Comparison of ENCODE assay signal across 1 cellular context in the genomic region with DNA sequence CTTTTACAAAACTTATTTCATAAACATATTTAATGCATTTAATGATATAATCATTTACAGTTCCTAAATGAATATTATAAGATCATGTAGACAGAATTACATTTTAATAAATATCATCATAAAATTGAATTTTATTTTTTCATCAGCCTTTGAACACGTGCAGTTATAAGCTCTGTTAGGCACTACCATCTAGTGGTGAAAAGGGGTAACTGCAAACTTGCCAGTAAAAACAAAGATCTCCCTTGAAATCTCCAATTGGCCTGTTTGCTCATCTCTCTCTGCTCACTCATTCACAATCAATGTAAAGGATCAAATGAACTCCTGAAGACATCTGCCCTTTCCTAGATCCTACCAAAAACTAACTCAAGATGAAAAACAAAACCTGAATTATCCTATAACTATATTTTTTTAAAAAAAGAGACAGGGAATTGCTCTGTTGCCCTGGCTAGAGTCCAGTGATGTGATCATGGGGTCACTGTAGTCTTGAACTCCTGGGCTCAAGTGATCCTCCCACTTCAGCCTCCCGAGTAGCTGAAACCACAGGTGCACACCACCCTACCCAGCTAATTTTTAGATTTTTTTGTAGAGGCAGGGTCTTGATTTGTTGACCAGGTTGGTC.
A peak's percentile ranks its signal among the peaks of the same experiment; 100 is the strongest.
TF ChIP-seq lines count a peak whose summit lies in the region.

No MANE protein-coding gene starts in this region.

TF ChIP-seq in K562, 482 proteins besides CTCF, POLR2A, EP300 and RAD21 (continued from another document):
- TF ChIP-seq GTF2B (IDR thresholded peaks at IDR 0.05; ENCODE audit: extremely low read depth, insufficient read length) (no peak), ARID3A (IDR thresholded peaks at IDR 0.05; ENCODE audit: borderline replicate concordance, low read depth, low read length) (no peak), ARNT (IDR thresholded peaks at IDR 0.05) (0 out of 4 replicates have a peak, but pooled peaks of 1 of the 2 experiments have one; percentile 47), ZNF699 (CRISPR knock-in tag; IDR thresholded peaks at IDR 0.05; ENCODE audit: insufficient replicate concordance) (no peak), POLR2H (tag; IDR thresholded peaks at IDR 0.05; ENCODE audit: low read depth) (no peak), FOXJ2 (tag; IDR thresholded peaks at IDR 0.05) (no peak), HMG20B (CRISPR knock-in tag; IDR thresholded peaks at IDR 0.05) (no peak), ZNF79 (CRISPR knock-in tag; IDR thresholded peaks at IDR 0.05; ENCODE audit: low read depth) (no peak), EP400 (IDR thresholded peaks at IDR 0.05) (peak; percentile 48; the same call in 1 of the 2 replicates)
- TF ChIP-seq, protein P1, sequence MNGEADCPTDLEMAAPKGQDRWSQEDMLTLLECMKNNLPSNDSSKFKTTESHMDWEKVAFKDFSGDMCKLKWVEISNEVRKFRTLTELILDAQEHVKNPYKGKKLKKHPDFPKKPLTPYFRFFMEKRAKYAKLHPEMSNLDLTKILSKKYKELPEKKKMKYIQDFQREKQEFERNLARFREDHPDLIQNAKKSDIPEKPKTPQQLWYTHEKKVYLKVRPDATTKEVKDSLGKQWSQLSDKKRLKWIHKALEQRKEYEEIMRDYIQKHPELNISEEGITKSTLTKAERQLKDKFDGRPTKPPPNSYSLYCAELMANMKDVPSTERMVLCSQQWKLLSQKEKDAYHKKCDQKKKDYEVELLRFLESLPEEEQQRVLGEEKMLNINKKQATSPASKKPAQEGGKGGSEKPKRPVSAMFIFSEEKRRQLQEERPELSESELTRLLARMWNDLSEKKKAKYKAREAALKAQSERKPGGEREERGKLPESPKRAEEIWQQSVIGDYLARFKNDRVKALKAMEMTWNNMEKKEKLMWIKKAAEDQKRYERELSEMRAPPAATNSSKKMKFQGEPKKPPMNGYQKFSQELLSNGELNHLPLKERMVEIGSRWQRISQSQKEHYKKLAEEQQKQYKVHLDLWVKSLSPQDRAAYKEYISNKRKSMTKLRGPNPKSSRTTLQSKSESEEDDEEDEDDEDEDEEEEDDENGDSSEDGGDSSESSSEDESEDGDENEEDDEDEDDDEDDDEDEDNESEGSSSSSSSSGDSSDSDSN (IDR thresholded peaks at IDR 0.05; ENCODE audit: borderline replicate concordance in 1 of 2, low read depth in 2 of 2, low read length in 2 of 2): no peak
- TF ChIP-seq, protein P2, sequence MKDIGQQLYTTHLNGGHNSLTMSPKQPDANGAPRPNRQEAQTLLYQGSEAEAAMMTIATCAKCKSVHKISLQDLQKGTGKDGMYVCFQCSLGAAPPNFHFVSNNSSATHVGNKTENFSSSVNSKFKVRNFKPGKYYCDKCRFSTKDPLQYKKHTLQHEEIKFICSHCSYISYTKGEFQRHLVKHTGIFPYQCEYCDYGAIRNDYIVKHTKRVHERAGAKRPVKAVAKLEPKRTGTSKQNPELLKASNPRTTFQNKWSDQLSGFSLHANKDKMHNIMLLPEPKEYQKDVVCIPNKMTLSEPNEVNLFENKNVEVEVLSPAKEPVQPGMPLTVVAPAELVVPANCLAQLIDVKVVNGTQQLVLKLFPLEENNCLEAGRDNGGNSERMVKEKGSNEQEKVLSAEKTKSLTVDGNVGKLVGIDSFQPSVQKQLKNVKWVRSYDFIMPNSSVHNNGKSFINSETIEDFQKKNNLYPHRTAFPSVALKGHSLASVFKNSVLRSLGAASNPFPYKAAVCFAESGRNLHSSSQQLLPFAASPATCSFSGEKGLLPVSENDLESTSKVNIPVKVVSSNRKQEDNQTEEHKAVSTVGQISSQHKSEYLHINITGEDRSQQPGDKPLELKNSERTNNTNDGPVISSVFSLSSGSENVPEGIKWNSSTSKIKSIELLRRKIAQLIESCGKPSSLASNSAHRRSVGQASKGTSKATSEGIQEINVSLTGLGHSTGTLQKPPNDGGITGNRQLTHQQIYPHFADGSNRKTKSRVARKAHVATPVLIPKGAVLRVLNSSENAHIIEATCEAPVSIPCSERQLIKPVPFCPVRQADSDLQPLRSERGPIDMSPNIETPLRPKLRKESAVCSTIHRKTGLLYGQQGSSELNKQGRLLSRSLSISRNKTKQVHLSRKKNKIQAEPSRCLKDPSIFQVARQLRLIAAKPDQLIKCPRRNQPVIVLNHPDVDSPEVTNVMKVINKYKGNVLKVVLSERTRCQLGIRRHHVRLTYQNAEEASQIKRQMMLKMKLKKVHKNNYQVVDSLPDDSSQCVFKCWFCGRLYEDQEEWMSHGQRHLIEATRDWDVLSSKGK (CRISPR knock-in tag; IDR thresholded peaks at IDR 0.05): no peak
